ENCODE assay signal across 27 cellular contexts in the genomic region with DNA sequence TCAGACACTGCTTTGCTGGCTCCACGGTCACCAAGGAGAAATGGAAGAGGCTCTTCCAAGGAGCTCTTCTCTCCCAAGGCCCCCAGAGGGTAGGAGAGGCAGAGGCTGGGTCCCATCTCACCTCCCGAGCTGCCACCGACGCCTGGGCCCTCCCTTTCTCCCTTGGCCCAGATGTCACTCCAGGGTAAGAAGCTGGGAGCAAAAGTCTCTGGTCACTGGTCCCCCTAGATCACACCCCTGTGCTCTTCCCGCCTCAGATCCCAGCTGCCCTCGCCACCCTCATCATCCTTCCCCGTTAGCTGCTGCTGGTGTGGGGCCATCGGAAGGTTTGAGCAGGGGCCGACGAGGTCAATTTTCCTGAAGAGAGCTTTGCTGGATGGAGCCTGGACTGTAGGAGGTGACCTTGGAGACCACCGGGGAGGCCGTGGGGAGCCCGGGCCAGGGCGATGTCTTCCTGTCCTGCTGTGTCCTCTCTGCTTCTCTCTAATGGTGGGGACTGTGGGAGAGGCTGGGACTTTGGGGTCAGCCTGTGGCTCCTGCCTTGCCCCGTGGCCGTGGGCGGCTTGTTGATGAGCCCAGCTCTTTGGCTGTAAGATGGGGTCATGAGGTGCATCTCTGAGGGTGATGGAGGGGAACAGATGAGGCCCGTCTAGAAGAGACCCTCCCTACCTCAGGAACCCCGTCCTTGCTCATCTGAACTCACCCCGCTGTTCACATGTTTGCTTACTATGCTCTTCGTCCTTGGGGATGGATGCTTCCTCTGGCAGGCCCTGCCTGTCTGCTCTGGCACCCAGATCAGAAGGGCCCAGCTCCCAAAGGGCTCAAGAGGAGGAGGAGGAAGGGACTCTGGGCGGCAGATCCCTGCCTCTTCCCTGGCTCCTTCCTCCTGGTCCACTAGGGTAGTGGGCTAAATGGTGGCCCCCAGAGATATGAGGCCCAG. TPM values are rescaled to one million over a fixed set of nuclear protein-coding genes. Genes with fewer than 3 reads are reported as not detected.
A peak's percentile ranks its signal among the peaks of the same experiment; 100 is the strongest.
DNase-seq lines count a peak whose midpoint lies in the region; ATAC-seq and TF ChIP-seq lines count a peak whose summit lies in the region.
"Had no signal": no experiment of that assay in that cellular context is flagged by ENCODE, and none has a peak within 500 bp of the region (broad histone marks: within the 10 kb centered on the region; RNA-seq: fewer than 3 reads in every experiment).

No MANE protein-coding gene starts in this region.

- no peak overlapping the region for H4K12ac ChIP-seq in trophoblast cell (ENCODE audit: low read depth, low read length)

- H3K4me1 ChIP-seq in CD8-positive, alpha-beta T cell (ENCODE audit: insufficient read depth, low read length): peaks cover 35% of the 10 kb centered on the region
- no peaks in the 10 kb centered on the region for H3K4me1 ChIP-seq in trophoblast cell (ENCODE audit: control insufficient read depth in 1 of 2, insufficient read depth in 2 of 2, low read length in 2 of 2)
- H3K4me1 ChIP-seq: neural progenitor cell had no signal

- no peaks in the 10 kb centered on the region for H3K79me2 ChIP-seq in trophoblast cell (ENCODE audit: control insufficient read depth, insufficient read depth, low read length, poor library complexity)

- no peak overlapping the region for H3K4ac ChIP-seq in trophoblast cell (ENCODE audit: low read depth, low read length)

- H3K36me3 Mint-ChIP-seq in activated CD4-positive, alpha-beta T cell treated with anti-CD3 and anti-CD28 coated beads, Interleukin-2, amount 10 ng/mL, durations not matched to agents 24 days and 14 days (ENCODE audit: low read depth): no peaks in the 10 kb centered on the region
- H3K36me3 Mint-ChIP-seq in CD8-positive, alpha-beta T cell: no peaks in the 10 kb centered on the region
- no peaks in the 10 kb centered on the region for H3K36me3 Mint-ChIP-seq in activated naive CD8-positive, alpha-beta T cell
- H3K36me3 Mint-ChIP-seq in natural killer cell: no peaks in the 10 kb centered on the region
- H3K36me3 Mint-ChIP-seq: neural progenitor cell had no signal

- intact Hi-C loops in activated CD4-positive, alpha-beta T cell treated with anti-CD3 and anti-CD28 coated beads, Interleukin-2, amount 10 ng/mL, durations not matched to agents 24 days and 14 days (cut with micrococcal nuclease): no loop called here
- intact Hi-C loops in CD8-positive, alpha-beta T cell (cut with DNase I, micrococcal nuclease): loop anchor here in 1 of 2 experiments (10.0 kb wide), 1 partner anchor 1778 kb away; the partner anchor contains the start of gene RAB37
- intact Hi-C loops in natural killer cell (cut with micrococcal nuclease): loop anchor here (10.0 kb wide), 1 partner anchor 248 kb away; the partner anchor contains the start of gene UBALD2

- no peak overlapping the region for H3K4me3 Mint-ChIP-seq in activated CD4-positive, alpha-beta T cell treated with anti-CD3 and anti-CD28 coated beads, Interleukin-2, amount 10 ng/mL, durations not matched to agents 24 days and 14 days
- H3K4me3 Mint-ChIP-seq in CD8-positive, alpha-beta T cell: no peak overlapping the region
- no peak overlapping the region for H3K4me3 Mint-ChIP-seq in activated naive CD8-positive, alpha-beta T cell
- H3K4me3 Mint-ChIP-seq in natural killer cell: peak overlapping the region; percentile 68
- H3K4me3 Mint-ChIP-seq: activated CD4-positive, alpha-beta T cell treated with anti-CD3 and anti-CD28 coated beads for 36 hours; H9; neural progenitor cell had no signal

- TF ChIP-seq CTCF in CD8-positive, alpha-beta T cell (IDR thresholded peaks at IDR 0.05): no peak
- TF ChIP-seq CTCF in natural killer cell (IDR thresholded peaks at IDR 0.05): no peak

- no peaks in the 10 kb centered on the region for H3K79me1 ChIP-seq in trophoblast cell (ENCODE audit: low read length)

- H3K27me3 ChIP-seq in CD8-positive, alpha-beta T cell (ENCODE audit: insufficient read depth, low read length): no peaks in the 10 kb centered on the region
- H3K27me3 ChIP-seq in trophoblast cell (ENCODE audit: insufficient read depth, low read length): peaks cover 2% of the 10 kb centered on the region
- H3K27me3 ChIP-seq: Peyer's patch, suprapubic skin, vagina had no signal

- H3K23ac ChIP-seq in trophoblast cell (ENCODE audit: low read length): no peak overlapping the region

- WGBS in trophoblast cell (ENCODE audit: extremely low coverage, insufficient coverage, insufficient read length): no CpG with 5 or more reads among the region's 22 CpGs

- no peak overlapping the region for H3K4me3 ChIP-seq in CD8-positive, alpha-beta T cell (ENCODE audit: low read depth, low read length)
- no peak overlapping the region for H3K4me3 ChIP-seq in trophoblast cell (ENCODE audit: low read depth, low read length)
- H3K4me3 ChIP-seq: esophagus muscularis mucosa, gastroesophageal sphincter, neural progenitor cell, Peyer's patch, spleen, suprapubic skin, vagina had no signal

- H3K27ac Mint-ChIP-seq in activated CD4-positive, alpha-beta T cell treated with anti-CD3 and anti-CD28 coated beads, Interleukin-2, amount 10 ng/mL, durations not matched to agents 24 days and 14 days: peak overlapping the region; percentile 64
- peak overlapping the region; percentile 87 for H3K27ac Mint-ChIP-seq in CD8-positive, alpha-beta T cell
- peak overlapping the region; percentile 75 for H3K27ac Mint-ChIP-seq in activated naive CD8-positive, alpha-beta T cell
- H3K27ac Mint-ChIP-seq in natural killer cell: peak overlapping the region; percentile 92 to 96
- H3K27ac Mint-ChIP-seq: activated CD4-positive, alpha-beta T cell treated with anti-CD3 and anti-CD28 coated beads for 36 hours; neural progenitor cell had no signal

- peaks cover 2% of the 10 kb centered on the region for H3K27me3 Mint-ChIP-seq in activated CD4-positive, alpha-beta T cell treated with anti-CD3 and anti-CD28 coated beads, Interleukin-2, amount 10 ng/mL, durations not matched to agents 24 days and 14 days
- H3K27me3 Mint-ChIP-seq in CD8-positive, alpha-beta T cell (ENCODE audit: low read depth): no peaks in the 10 kb centered on the region
- H3K27me3 Mint-ChIP-seq in activated naive CD8-positive, alpha-beta T cell: no peaks in the 10 kb centered on the region
- no peaks in the 10 kb centered on the region for H3K27me3 Mint-ChIP-seq in natural killer cell (ENCODE audit: low read depth in 2 of 2)
- H3K27me3 Mint-ChIP-seq: activated CD4-positive, alpha-beta T cell treated with anti-CD3 and anti-CD28 coated beads for 36 hours had no signal

- CTCF ChIA-PET in CD8-positive, alpha-beta T cell (lab: Charles Lee): interaction anchor here (0.6 to 16.5 kb wide), 11 partner anchors 9 to 115 kb away, joined by 3 to 265 read pairs (median 4); partner anchors contain the start of genes AANAT and UBE2O

- H2BK120ac ChIP-seq in trophoblast cell (ENCODE audit: insufficient read depth, low read length, poor library complexity): no peak overlapping the region

- H3K4me2 ChIP-seq in trophoblast cell (ENCODE audit: low read length): no peak overlapping the region
- H3K4me2 ChIP-seq: KMS-11, neural progenitor cell, SK-N-SH had no signal

- peaks cover 54% of the 10 kb centered on the region for H3K4me1 Mint-ChIP-seq in activated CD4-positive, alpha-beta T cell treated with anti-CD3 and anti-CD28 coated beads, Interleukin-2, amount 10 ng/mL, durations not matched to agents 24 days and 14 days
- H3K4me1 Mint-ChIP-seq in CD8-positive, alpha-beta T cell (ENCODE audit: low read depth): peaks cover 40% of the 10 kb centered on the region
- peaks cover 32% of the 10 kb centered on the region for H3K4me1 Mint-ChIP-seq in activated naive CD8-positive, alpha-beta T cell (ENCODE audit: low read depth)
- H3K4me1 Mint-ChIP-seq in natural killer cell: peaks cover 43 to 46% of the 10 kb centered on the region in 2 donors

- H2BK5ac ChIP-seq in trophoblast cell (ENCODE audit: low read depth, low read length, poor library complexity): no peak overlapping the region

- POLR2A ChIA-PET in CD8-positive, alpha-beta T cell (lab: Charles Lee): interaction anchor here (0.5 to 3.0 kb wide), 4 partner anchors 11 to 192 kb away, joined by 3 to 11 read pairs (median 3); partner anchors contain the start of gene RHBDF2

- H3K18ac ChIP-seq in trophoblast cell (ENCODE audit: low read length): no peak overlapping the region

- H3K9me3 Mint-ChIP-seq in activated CD4-positive, alpha-beta T cell treated with anti-CD3 and anti-CD28 coated beads, Interleukin-2, amount 10 ng/mL, durations not matched to agents 24 days and 14 days: no peaks in the 10 kb centered on the region
- H3K9me3 Mint-ChIP-seq in CD8-positive, alpha-beta T cell: no peaks in the 10 kb centered on the region
- H3K9me3 Mint-ChIP-seq in activated naive CD8-positive, alpha-beta T cell (ENCODE audit: low read depth): no peaks in the 10 kb centered on the region
- no peaks in the 10 kb centered on the region for H3K9me3 Mint-ChIP-seq in natural killer cell
- H3K9me3 Mint-ChIP-seq: H9, neural progenitor cell had no signal

- H3K9me3 ChIP-seq in CD8-positive, alpha-beta T cell (ENCODE audit: low read length): no peaks in the 10 kb centered on the region
- H3K9me3 ChIP-seq in trophoblast cell (ENCODE audit: insufficient read depth, low read depth, low read length): peaks cover 4% of the 10 kb centered on the region
- H3K9me3 ChIP-seq: esophagus muscularis mucosa, gastroesophageal sphincter, Peyer's patch, SK-N-SH, spleen, suprapubic skin, vagina had no signal

- no peak overlapping the region for H3K14ac ChIP-seq in trophoblast cell (ENCODE audit: low read length)

- H3K36me3 ChIP-seq in CD8-positive, alpha-beta T cell (ENCODE audit: insufficient read depth, low read length): no peaks in the 10 kb centered on the region
- no peaks in the 10 kb centered on the region for H3K36me3 ChIP-seq in trophoblast cell (ENCODE audit: control insufficient read depth in 1 of 2, insufficient read depth in 2 of 2, low read length in 2 of 2)
- H3K36me3 ChIP-seq: esophagus muscularis mucosa, gastroesophageal sphincter, neural progenitor cell, Peyer's patch, spleen, suprapubic skin, vagina had no signal

- no peak overlapping the region for H4K8ac ChIP-seq in trophoblast cell (ENCODE audit: low read depth, low read length)

- no peak for DNase-seq in activated CD4-positive, alpha-beta T cell treated with anti-CD3 and anti-CD28 coated beads, Interleukin-2, amount 10 ng/mL, durations not matched to agents 24 days and 14 days
- no peak for DNase-seq in activated CD4-positive, alpha-beta T cell treated with anti-CD3 and anti-CD28 coated beads for 4 hours
- no peak for DNase-seq in CD8-positive, alpha-beta T cell
- DNase-seq in natural killer cell: no peak
- no peak for DNase-seq in trophoblast cell
- no peak for DNase-seq in NCI-H2196 treated with DMSO at 0.1 percent for 48 hours (lab: John Stamatoyannopoulos, UW; ENCODE audit: unreplicated experiment)
- DNase-seq: activated CD4-positive, alpha-beta T cell treated with anti-CD3 and anti-CD28 coated beads for 36 hours; anterior cingulate cortex; effector CD8-positive, alpha-beta T cell; H9; mesendoderm; NCI-H2029; NCI-H446 treated with DMSO at 0.1 percent for 48 hours; Peyer's patch; SK-N-SH; spleen; stimulated activated CD8-positive, alpha-beta memory T cell treated with anti-CD3 and anti-CD28 coated beads, Interleukin-4, amount 100 ng/mL, for 48 hours had no signal

- no peak overlapping the region for H3K9ac ChIP-seq in trophoblast cell (ENCODE audit: low read length)
- H3K9ac ChIP-seq: KMS-11, neural progenitor cell, SK-N-SH had no signal

- H2AK5ac ChIP-seq in trophoblast cell (ENCODE audit: low read length): no peak overlapping the region

- H2AFZ ChIP-seq in trophoblast cell (ENCODE audit: insufficient read depth, low read length, poor library complexity): no peak overlapping the region
- H2AFZ ChIP-seq: neural progenitor cell had no signal

- H3K27ac ChIP-seq in CD8-positive, alpha-beta T cell (ENCODE audit: low read depth, low read length): peak overlapping the region; percentile 9
- H3K27ac ChIP-seq in trophoblast cell (ENCODE audit: low read depth, low read length): no peak overlapping the region
- H3K27ac ChIP-seq: esophagus muscularis mucosa, gastroesophageal sphincter, KMS-11, neural progenitor cell, Peyer's patch, suprapubic skin had no signal

- no peak for ATAC-seq in CD8-positive, alpha-beta T cell
- ATAC-seq in natural killer cell: no peak
- no peak for ATAC-seq in GM21786 (IDR thresholded peaks at IDR 0.05; ENCODE audit: unreplicated experiment)
- ATAC-seq: activated CD4-positive, alpha-beta T cell treated with anti-CD3 and anti-CD28 coated beads for 36 hours; gastroesophageal sphincter had no signal

- no peak overlapping the region for H4K91ac ChIP-seq in trophoblast cell (ENCODE audit: low read depth, low read length)

- H2BK12ac ChIP-seq in trophoblast cell (ENCODE audit: low read length): no peak overlapping the region

RNA-seq across cellular contexts. Expression of gene RHBDF2, which starts 11.4 kb away (rescaled TPM):
- 45.4 and 54.5 TPM in 2 replicates for total RNA-seq in activated CD4-positive, alpha-beta T cell treated with anti-CD3 and anti-CD28 coated beads, Interleukin-2, amount 10 ng/mL, durations not matched to agents 24 days and 14 days
- total RNA-seq in CD8-positive, alpha-beta T cell: 10 to 100 TPM; 45.4 to 46.2 TPM
- 100 to 1,000 TPM; 194 to 233 (median 202) TPM for total RNA-seq in natural killer cell
- polyA plus RNA-seq in trophoblast cell (2013): 11.1 and 11.6 TPM in 2 replicates

RNA-seq across cellular contexts. Expression of gene CYGB, which starts 24.9 kb away (rescaled TPM):
- not detected in 2 replicates for total RNA-seq in activated CD4-positive, alpha-beta T cell treated with anti-CD3 and anti-CD28 coated beads, Interleukin-2, amount 10 ng/mL, durations not matched to agents 24 days and 14 days
- total RNA-seq in CD8-positive, alpha-beta T cell: under 1 TPM; 0.47 to 0.57 TPM
- under 1 TPM; 0.12 to 0.33 (median 0.16) TPM for total RNA-seq in natural killer cell
- 5.7 and 6.8 TPM in 2 replicates for polyA plus RNA-seq in trophoblast cell (2013)
- total RNA-seq: activated CD4-positive, alpha-beta T cell treated with anti-CD3 and anti-CD28 coated beads for 36 hours had no signal

RNA-seq across cellular contexts. Expression of gene PRCD, which starts 27.2 kb away (rescaled TPM):
- not detected in 2 replicates for total RNA-seq in activated CD4-positive, alpha-beta T cell treated with anti-CD3 and anti-CD28 coated beads, Interleukin-2, amount 10 ng/mL, durations not matched to agents 24 days and 14 days
- not detected for total RNA-seq in CD8-positive, alpha-beta T cell
- total RNA-seq in natural killer cell: 1 to 10 TPM in 1 of 3 donors, under 1 TPM in 2; 0.77 to 1.1 (median 0.82) TPM
- 0.23 and 0.50 TPM in 2 replicates for polyA plus RNA-seq in trophoblast cell (2013)
- total RNA-seq: A172; activated CD4-positive, alpha-beta T cell treated with anti-CD3 and anti-CD28 coated beads for 36 hours had no signal

RNA-seq across cellular contexts. Expression of gene AANAT, which starts 45.2 kb away (rescaled TPM):
- total RNA-seq in activated CD4-positive, alpha-beta T cell treated with anti-CD3 and anti-CD28 coated beads, Interleukin-2, amount 10 ng/mL, durations not matched to agents 24 days and 14 days: not detected in 2 replicates
- not detected for total RNA-seq in CD8-positive, alpha-beta T cell
- under 1 TPM in 2 of 3 donors, not detected in 1; 0.28 to 0.50 TPM for total RNA-seq in natural killer cell
- 0.07 TPM in 1 of 2 replicates, not detected in the other for polyA plus RNA-seq in trophoblast cell (2013)
- total RNA-seq: A172, esophagus muscularis mucosa, gastroesophageal sphincter, Peyer's patch, spleen, suprapubic skin, vagina had no signal
- polyA plus RNA-seq: BJ had no signal

RNA-seq across cellular contexts. Expression of gene UBE2O, which starts 59.7 kb away (rescaled TPM):
- 43.8 and 44.0 TPM in 2 replicates for total RNA-seq in activated CD4-positive, alpha-beta T cell treated with anti-CD3 and anti-CD28 coated beads, Interleukin-2, amount 10 ng/mL, durations not matched to agents 24 days and 14 days
- total RNA-seq in CD8-positive, alpha-beta T cell: 10 to 100 TPM; 29.8 to 32.7 TPM
- total RNA-seq in natural killer cell: 10 to 100 TPM; 34.9 to 40.2 (median 37.7) TPM
- 13.1 and 13.4 TPM in 2 replicates for polyA plus RNA-seq in trophoblast cell (2013)
